17 cellular contexts compared by ENCODE assay signal in genomic region chr17:83170571-83171260, GRCh38.
DNase-seq lines count a peak whose midpoint lies in the region; ATAC-seq and TF ChIP-seq lines count a peak whose summit lies in the region.
"Had no signal": no experiment of that assay in that cellular context is flagged by ENCODE, and none has a peak within 500 bp of the region (broad histone marks: within the 10 kb centered on the region; RNA-seq: fewer than 3 reads in every experiment).

No MANE protein-coding gene starts in this region.

- H3K9me3 Mint-ChIP-seq in nephron: peaks cover 18% of the 10 kb centered on the region
- peaks cover 13% of the 10 kb centered on the region for H3K9me3 Mint-ChIP-seq in activated T-cell treated with anti-CD3 and anti-CD28 coated beads, Interleukin-2, amount 50 U/mL, for 4 hours

- DNase-seq in GM12865 (ENCODE audit: low read depth) (peak; percentile 75), H7 (peak; percentile 60), ecto neural progenitor cell (ENCODE audit: low spot score) (peak; percentile 44), stomach (no peak), NCI-H82 (lab: John Stamatoyannopoulos, UW) (no peak)
- DNase-seq in activated T-cell treated with anti-CD3 and anti-CD28 coated beads, Interleukin-2, amount 50 U/mL, for 4 hours: no peak
- DNase-seq: CD4-positive, alpha-beta memory T cell; DMS79; HCEC 1CT; NCI-H1417; NCI-H2029 treated with DMSO at 0.1 percent for 48 hours; NCI-H524 treated with DMSO at 0.1 percent for 48 hours; OCI-M1; SJCRH30 had no signal

- no peak for TF ChIP-seq POLR2A in stomach (IDR thresholded peaks at IDR 0.05)

- no peak for TF ChIP-seq CTCF in GM12865 (IDR thresholded peaks at IDR 0.05; ENCODE audit: insufficient read depth, low read depth, low read length, missing control alignments)
- no peak for TF ChIP-seq CTCF in nephron (IDR thresholded peaks at IDR 0.05; ENCODE audit: unreplicated experiment in 3 of 3)
- TF ChIP-seq CTCF in stomach (IDR thresholded peaks at IDR 0.05): no peak

- peaks cover 0 to 7% (median 0%) of the 10 kb centered on the region in 4 donors for H3K9me3 ChIP-seq in stomach

- intact Hi-C loops in stomach (cut with DNase I; ENCODE audit: low total_unique reads): no loop called here

- peaks cover 9% of the 10 kb centered on the region for H3K27me3 Mint-ChIP-seq in nephron (ENCODE audit: low read depth)
- H3K27me3 Mint-ChIP-seq in activated T-cell treated with anti-CD3 and anti-CD28 coated beads, Interleukin-2, amount 50 U/mL, for 4 hours (ENCODE audit: low read depth): peaks cover 19% of the 10 kb centered on the region

- H3K4me1 ChIP-seq in stomach: peaks cover 0 to 11% (median 4%) of the 10 kb centered on the region in 4 donors

- peaks cover 17% of the 10 kb centered on the region for H3K4me1 Mint-ChIP-seq in nephron
- H3K4me1 Mint-ChIP-seq in activated T-cell treated with anti-CD3 and anti-CD28 coated beads, Interleukin-2, amount 50 U/mL, for 4 hours (ENCODE audit: low read depth): no peaks in the 10 kb centered on the region
- H3K4me1 Mint-ChIP-seq: CD4-positive, alpha-beta memory T cell had no signal

- H3K4me3 ChIP-seq in GM12865 (ENCODE audit: low read depth, low read length): no peak overlapping the region
- no peak overlapping the region for H3K4me3 ChIP-seq in H7 (ENCODE audit: insufficient read depth, low read depth, low read length)
- no peak overlapping the region for H3K4me3 ChIP-seq in stomach
- H3K4me3 ChIP-seq: SJCRH30 had no signal

- no peak overlapping the region for H3K4me3 Mint-ChIP-seq in nephron
- no peak overlapping the region for H3K4me3 Mint-ChIP-seq in activated T-cell treated with anti-CD3 and anti-CD28 coated beads, Interleukin-2, amount 50 U/mL, for 4 hours
- H3K4me3 Mint-ChIP-seq: B cell; CD4-positive, alpha-beta memory T cell had no signal

- H3K36me3 ChIP-seq in H7 (replicated peaks; ENCODE audit: control insufficient read depth, insufficient read depth, low read length) (no peaks in the 10 kb centered on the region), stomach (no peaks in the 10 kb centered on the region)
- H3K36me3 ChIP-seq: SJCRH30 had no signal

- no peaks in the 10 kb centered on the region for H3K36me3 Mint-ChIP-seq in nephron (ENCODE audit: low read depth)
- H3K36me3 Mint-ChIP-seq in activated T-cell treated with anti-CD3 and anti-CD28 coated beads, Interleukin-2, amount 50 U/mL, for 4 hours (ENCODE audit: insufficient read depth): no peaks in the 10 kb centered on the region

- no peak for ATAC-seq in activated T-cell treated with anti-CD3 and anti-CD28 coated beads, Interleukin-2, amount 50 U/mL, for 4 hours

- WGBS in stomach, 5 donors: 75 to 80% (median 76%) methylated on average over 9 of the region's 9 CpGs

- no peak overlapping the region for H3K27ac ChIP-seq in stomach
- H3K27ac ChIP-seq: RWPE1, SJCRH30 had no signal

- H3K27me3 ChIP-seq in H7 (ENCODE audit: control insufficient read depth, insufficient read depth, low read length) (no peaks in the 10 kb centered on the region), stomach (peaks cover 0 to 8% (median 0%) of the 10 kb centered on the region in 3 donors)
- H3K27me3 ChIP-seq: SJCRH30 had no signal

- no peak for TF ChIP-seq EP300 in stomach (IDR thresholded peaks at IDR 0.05)

- H3K27ac Mint-ChIP-seq in nephron: peak overlapping the region in 2 of 3 experiments; percentile 9 to 35
- H3K27ac Mint-ChIP-seq: B cell; CD4-positive, alpha-beta memory T cell had no signal

Comparison
In these comparisons a context has a peak if more than half of its experiments do, and no peak if none do; other contexts are left out.
1. DNase-seq: peak in GM12865 (single experiment), H7 (single experiment) and ecto neural progenitor cell (single experiment); none in stomach (single experiment), NCI-H82 (single experiment) and activated T-cell treated with anti-CD3 and anti-CD28 coated beads, Interleukin-2, amount 50 U/mL, for 4 hours (single experiment).